In genomic region chr6:90110971-90111370, GRCh38 we compare ENCODE assay signal across 11 cellular contexts.
DNase-seq lines count a peak whose midpoint lies in the region; ATAC-seq lines count a peak whose summit lies in the region.
"Had no signal": no experiment of that assay in that cellular context is flagged by ENCODE, and none has a peak within 500 bp of the region (broad histone marks: within the 10 kb centered on the region; RNA-seq: fewer than 3 reads in every experiment).

No MANE protein-coding gene starts in this region.

- no peaks in the 10 kb centered on the region for H3K27me3 ChIP-seq in MG63

- no peak overlapping the region for H3K4me3 ChIP-seq in MG63
- H3K4me3 ChIP-seq: GM12878, skin epidermis had no signal

- peak; percentile 36 for DNase-seq in T-helper 22 cell (ENCODE audit: low read depth)
- peak; percentile 59 for DNase-seq in activated T-cell treated with anti-CD3 and anti-CD28 coated beads for 48 hours (ENCODE audit: low read depth)
- DNase-seq in naive B cell: no peak
- DNase-seq in stimulated activated CD8-positive, alpha-beta memory T cell treated with anti-CD3 and anti-CD28 coated beads, Interleukin-7, amount 100 ng/mL, for 4 hours (ENCODE audit: low read depth in 2 of 2): peak; percentile 54 to 55
- no peak for DNase-seq in MV-4-11 (lab: John Stamatoyannopoulos, UW)
- DNase-seq in NCI-H1092 treated with DMSO at 0.1 percent for 48 hours (lab: John Stamatoyannopoulos, UW): no peak
- no peak for DNase-seq in GF-D8 (lab: John Stamatoyannopoulos, UW)
- no peak for DNase-seq in MG63
- DNase-seq: WERI-Rb-1 had no signal

- peaks cover 36% of the 10 kb centered on the region in 2 donors for H3K36me3 Mint-ChIP-seq in naive B cell

- no peaks in the 10 kb centered on the region for H3K36me3 ChIP-seq in MG63
- H3K36me3 ChIP-seq: WERI-Rb-1 had no signal

- H3K9me3 Mint-ChIP-seq in naive B cell: peaks cover 3 to 26% (median 18%) of the 10 kb centered on the region in 7 donors

- ATAC-seq in naive B cell (ENCODE audit: low read depth in 2 of 2): no peak
- ATAC-seq: GM12878 had no signal

- peak overlapping the region; percentile 12 to 94 (median 48) for H3K27ac Mint-ChIP-seq in naive B cell

- peaks cover 69 to 89% (median 84%) of the 10 kb centered on the region in 3 donors for H3K4me1 Mint-ChIP-seq in naive B cell

- H3K4me3 Mint-ChIP-seq in naive B cell: peak overlapping the region in 3 of 8 donors; percentile 4 to 73 (median 10)

- H3K9me3 ChIP-seq in MG63: peaks cover 7% of the 10 kb centered on the region

- H3K27me3 Mint-ChIP-seq in naive B cell: no peaks in the 10 kb centered on the region

Comparison
In these comparisons a context has a peak if more than half of its experiments do, and no peak if none do; other contexts are left out.
1. DNase-seq: peak in T-helper 22 cell (single experiment), activated T-cell treated with anti-CD3 and anti-CD28 coated beads for 48 hours (single experiment) and stimulated activated CD8-positive, alpha-beta memory T cell treated with anti-CD3 and anti-CD28 coated beads, Interleukin-7, amount 100 ng/mL, for 4 hours (2 of 2); none in naive B cell (single experiment), MV-4-11 (single experiment), NCI-H1092 treated with DMSO at 0.1 percent for 48 hours (single experiment), GF-D8 (single experiment) and MG63 (single experiment).